In genomic region chr5:55232985-55233928, GRCh38 we compare ENCODE assay signal across 8 cellular contexts. TPM values are rescaled to one million over a fixed set of nuclear protein-coding genes. Genes with fewer than 3 reads are reported as not detected.
DNase-seq lines count a peak whose midpoint lies in the region; ATAC-seq, FAIRE-seq and TF ChIP-seq lines count a peak whose summit lies in the region.

CCNO (minus strand) TSS chr5:55233608; CDS start chr5:55233523, 85 bp downstream.

- peaks cover 28% of the 10 kb centered on the region for H3K4me1 Mint-ChIP-seq in mesothelial cell of epicardium

- BruUV-seq in A673 (replicated peaks; lab: Mats Ljungman, UMichigan), result no TSS peak
- BruUV-seq in endothelial cell of umbilical vein (replicated peaks; lab: Mats Ljungman, UMichigan), result no TSS peak

- H3K4me2 ChIP-seq in endothelial cell of umbilical vein (ENCODE audit: insufficient read depth, low read length), result peak within 1 kb of the TSS; percentile 93

- H3K4me1 ChIP-seq in A673 (ENCODE audit: insufficient read depth, low read length, poor library complexity, severe bottlenecking) (peaks cover 18% of the 10 kb centered on the region), endothelial cell of umbilical vein (ENCODE audit: control insufficient read depth, extremely low read depth, insufficient read depth, low read length) (peaks cover 26% of the 10 kb centered on the region)

- intact Hi-C loops in A673 (cut with micrococcal nuclease; ENCODE audit: unreplicated experiment) (no loop called here), endothelial cell of umbilical vein (cut with micrococcal nuclease) (loop anchor here (2.0 to 5.0 kb wide), 3 partner anchors 60 to 299 kb away; partner anchors contain the start of genes CDC20B, DHX29, MTREX and PLPP1)

- peaks cover 85% of the 10 kb centered on the region for H3K27me3 Mint-ChIP-seq in mesothelial cell of epicardium (ENCODE audit: low read depth)

- no peaks in the 10 kb centered on the region for H4K20me1 ChIP-seq in endothelial cell of umbilical vein (replicated peaks; ENCODE audit: control insufficient read depth, extremely low read depth, insufficient read depth, low read length)

- peaks cover 22% of the 10 kb centered on the region for H3K27me3 ChIP-seq in A673 (replicated peaks; ENCODE audit: insufficient read depth, low read depth, low read length, poor library complexity)
- peaks cover 45% of the 10 kb centered on the region in 2 experiments for H3K27me3 ChIP-seq in endothelial cell of umbilical vein (ENCODE audit: control insufficient read depth in 2 of 2, insufficient read depth in 2 of 2, low read length in 2 of 2)

- ATAC-seq in GM18867 (IDR thresholded peaks at IDR 0.05; ENCODE audit: unreplicated experiment) (peak; percentile 66), HG03432 (IDR thresholded peaks at IDR 0.05; ENCODE audit: unreplicated experiment) (peak; percentile 61)

- H3K9me3 ChIP-seq in A673 (ENCODE audit: low read depth, low read length, poor library complexity, severe bottlenecking) (no peaks in the 10 kb centered on the region), endothelial cell of umbilical vein (replicated peaks; ENCODE audit: control insufficient read depth, insufficient read depth, low read length) (no peaks in the 10 kb centered on the region)

- H3K9me1 ChIP-seq in endothelial cell of umbilical vein (replicated peaks; ENCODE audit: control insufficient read depth, extremely low read depth, insufficient read depth, low read length), result no peaks in the 10 kb centered on the region

- no peaks in the 10 kb centered on the region for H3K36me3 ChIP-seq in A673 (ENCODE audit: insufficient read depth, low read length, poor library complexity, severe bottlenecking)
- H3K36me3 ChIP-seq in endothelial cell of umbilical vein (ENCODE audit: control insufficient read depth in 2 of 2, extremely low read depth in 1 of 2, insufficient read depth in 2 of 2, low read length in 2 of 2), result no peaks in the 10 kb centered on the region

- H3K27ac ChIP-seq in A673 (ENCODE audit: low read depth, low read length, poor library complexity, severe bottlenecking) (peak within 1 kb of the TSS; percentile 35), endothelial cell of umbilical vein (ENCODE audit: insufficient read depth, low read depth, low read length) (no peak within 1 kb of the TSS)

- H3K36me3 Mint-ChIP-seq in mesothelial cell of epicardium, result no peaks in the 10 kb centered on the region

- no peak for TF ChIP-seq POLR2A in endothelial cell of umbilical vein (IDR thresholded peaks at IDR 0.05; ENCODE audit: low read depth, low read length)

- H3K9me3 Mint-ChIP-seq in mesothelial cell of epicardium, result no peaks in the 10 kb centered on the region

- dilution Hi-C loops in endothelial cell of umbilical vein (cut with MboI; ENCODE audit: extremely low pct_ligation_motif_present, low sequenced_read_pairs), result loop anchor here (10.0 kb wide), 1 partner anchor 68 kb away; the partner anchor contains the start of gene GPX8

- no peak within 1 kb of the TSS for H3K9ac ChIP-seq in endothelial cell of umbilical vein (replicated peaks; ENCODE audit: extremely low read depth, insufficient read depth, low read length)

- H3K4me3 Mint-ChIP-seq in mesothelial cell of epicardium, result peak within 1 kb of the TSS; percentile 78

- CTCF ChIA-PET in A673 (lab: Charles Lee), result interaction anchor here (0.6 kb wide), 1 partner anchor 49 kb away, joined by 3 read pairs; no protein-coding TSS in a partner anchor
- CTCF ChIA-PET in endothelial cell of umbilical vein (lab: Charles Lee), result interaction anchor here (0.9 to 2.6 kb wide), 10 partner anchors 9 to 459 kb away, joined by 3 to 11 read pairs (median 4); partner anchors contain the start of genes CDC20B and GPX8

- TF ChIP-seq CTCF in A673 (conservative IDR thresholded peaks at IDR 0.05; ENCODE audit: low read depth, low read length) (peak; percentile 24; the same call in 1 of the 2 replicates), endothelial cell of umbilical vein (IDR thresholded peaks at IDR 0.05; ENCODE audit: extremely low read depth in 1 of 2, insufficient read depth in 1 of 2, low read depth in 1 of 2, low read length in 2 of 2) (no peak), mesothelial cell of epicardium (IDR thresholded peaks at IDR 0.05; ENCODE audit: unreplicated experiment) (no peak)

- peak within 1 kb of the TSS; percentile 39 for H3K27ac Mint-ChIP-seq in mesothelial cell of epicardium

- H3K79me2 ChIP-seq in endothelial cell of umbilical vein (ENCODE audit: control insufficient read depth, insufficient read depth, low read length), result no peaks in the 10 kb centered on the region

- POLR2A ChIA-PET in A673 (lab: Charles Lee; ENCODE audit: low non-redundant PET) (interaction anchor here (0.7 kb wide), 1 partner anchor 1676 kb away, joined by 4 read pairs; no protein-coding TSS in a partner anchor), endothelial cell of umbilical vein (lab: Charles Lee) (no interaction called here)

- peak; percentile 95 for DNase-seq in A673 (ENCODE audit: low spot score)
- DNase-seq in NCI-H510A treated with DMSO at 0.1 percent for 48 hours (lab: John Stamatoyannopoulos, UW), result peak; percentile 48
- peak; percentile 66 to 74 for DNase-seq in activated CD4-positive, alpha-beta T cell treated with anti-CD3 and anti-CD28 coated beads, Interleukin-2, amount 50 U/mL, for 48 hours
- DNase-seq in endothelial cell of umbilical vein (ENCODE audit: low read depth, low spot score), result peak; percentile 83
- peak; percentile 42 to 71 for DNase-seq in mesothelial cell of epicardium (ENCODE audit: low spot score in 2 of 2, unreplicated experiment in 2 of 2)
- peak; percentile 55 for DNase-seq in stimulated activated naive CD4-positive, alpha-beta T cell treated with Interleukin-2 at 50 U/mL for 16 hours (lab: John Stamatoyannopoulos, UW)

- FAIRE-seq in endothelial cell of umbilical vein (lab: Jason Lieb, UNC), result peak; percentile 83

- H2AFZ ChIP-seq in endothelial cell of umbilical vein (ENCODE audit: low read depth, low read length), result peak within 1 kb of the TSS; percentile 45

- H3K4me3 ChIP-seq in A673 (ENCODE audit: low read depth, low read length, poor library complexity, severe bottlenecking) (peak within 1 kb of the TSS; percentile 64), endothelial cell of umbilical vein (replicated peaks in 1 of 3; ENCODE audit: insufficient read depth in 1 of 3, low read depth in 1 of 3, low read length in 3 of 3) (peak within 1 kb of the TSS; percentile 44 to 70 (median 53))

TF ChIP-seq in endothelial cell of umbilical vein, 7 proteins besides CTCF, POLR2A, EP300 and RAD21:
- TF ChIP-seq MYC (IDR thresholded peaks at IDR 0.05; ENCODE audit: low read depth, low read length) (no peak), JUN (IDR thresholded peaks at IDR 0.05; ENCODE audit: borderline replicate concordance, insufficient read depth, insufficient read length, low read depth) (no peak), EZH2 (IDR thresholded peaks at IDR 0.05; ENCODE audit: borderline replicate concordance, low read depth, low read length, severe bottlenecking) (no peak), GATA2 (IDR thresholded peaks at IDR 0.05; ENCODE audit: insufficient read depth, insufficient read length, low read depth, low read length) (no peak), FOS (IDR thresholded peaks at IDR 0.05; ENCODE audit: borderline replicate concordance, insufficient read depth, low read length) (no peak), POLR2AphosphoS5 (IDR thresholded peaks at IDR 0.05; ENCODE audit: insufficient read depth, low read depth, low read length) (no peak), MAX (IDR thresholded peaks at IDR 0.05; ENCODE audit: insufficient read depth, insufficient read length) (no peak)

RNA-seq across cellular contexts. Expression of gene CCNO, which starts in this region (rescaled TPM):
- 2.1 and 2.6 TPM in 2 replicates for total RNA-seq in A673 (2021)
- total RNA-seq in endothelial cell of umbilical vein, result 0.58 and 0.88 TPM in 2 replicates
- 0.37 and 0.60 TPM in 2 replicates for polyA plus RNA-seq in endothelial cell of umbilical vein
- 0.39 and 0.61 TPM in 2 replicates for polyA plus RNA-seq in endothelial cell of umbilical vein (2011; cell fraction: cytosol; rRNA removed)
- 0.53 and 0.54 TPM in 2 replicates for polyA plus RNA-seq in endothelial cell of umbilical vein (2011; cell fraction: nucleus; rRNA removed)
- 0.60 and 0.80 TPM in 2 replicates for polyA plus RNA-seq in endothelial cell of umbilical vein (2012)
- 0.34 TPM in 1 of 2 replicates, not detected in the other for polyA minus RNA-seq in endothelial cell of umbilical vein
- polyA minus RNA-seq in endothelial cell of umbilical vein (2011; cell fraction: cytosol; rRNA and poly(A)+ RNA removed), result 6.6 TPM
- not detected in 2 replicates for polyA minus RNA-seq in endothelial cell of umbilical vein (2011; cell fraction: nucleus; rRNA and poly(A)+ RNA removed)
- total RNA-seq in mesothelial cell of epicardium, result 0.20 to 0.80 TPM (median 0.45 TPM) in 3 replicates

Comparison
In these comparisons a context has a peak if more than half of its experiments do, and no peak if none do; other contexts are left out.
1. Peak in DNase-seq in mesothelial cell of epicardium; RNA of the gene not detected or under 1 TPM.